ENCODE assay signal across 10 cellular contexts in genomic region chr3:195003006-195003892, GRCh38.
DNase-seq lines count a peak whose midpoint lies in the region; ATAC-seq and TF ChIP-seq lines count a peak whose summit lies in the region.
"Had no signal": no experiment of that assay in that cellular context is flagged by ENCODE, and none has a peak within 500 bp of the region (broad histone marks: within the 10 kb centered on the region; RNA-seq: fewer than 3 reads in every experiment).

No MANE protein-coding gene starts in this region.

- H3K9me3 ChIP-seq in esophagus (ENCODE audit: control insufficient read depth in 2 of 2, insufficient read depth in 1 of 2, low read depth in 1 of 2, low read length in 1 of 2) (no peaks in the 10 kb centered on the region), osteoblast (ENCODE audit: low read depth, low read length) (no peaks in the 10 kb centered on the region)
- H3K9me3 ChIP-seq in effector memory CD4-positive, alpha-beta T cell (ENCODE audit: control insufficient read depth, low read length): no peaks in the 10 kb centered on the region

- H3K4me3 Mint-ChIP-seq in activated T-cell treated with anti-CD3 and anti-CD28 coated beads, Interleukin-2, amount 50 U/mL, for 4 hours: no peak overlapping the region

- H3K27me3 ChIP-seq in esophagus (ENCODE audit: control insufficient read depth in 1 of 2, insufficient read depth in 2 of 2, low read length in 2 of 2): no peaks in the 10 kb centered on the region
- H3K27me3 ChIP-seq in osteoblast (ENCODE audit: insufficient read depth, low read length): peaks cover 45% of the 10 kb centered on the region
- no peaks in the 10 kb centered on the region for H3K27me3 ChIP-seq in effector memory CD4-positive, alpha-beta T cell (replicated peaks; ENCODE audit: control insufficient read depth, insufficient read depth, low read length, poor library complexity, severe bottlenecking)

- DNase-seq in D341Med (ENCODE audit: low spot score): peak; percentile 85
- DNase-seq in NCI-H82 (lab: John Stamatoyannopoulos, UW): peak; percentile 73
- DNase-seq in osteoblast (ENCODE audit: insufficient read length, low spot score, missing footprints): peak; percentile 84
- DNase-seq in NCI-H1048 (lab: John Stamatoyannopoulos, UW): no peak
- DNase-seq in effector memory CD4-positive, alpha-beta T cell: no peak
- DNase-seq in activated T-cell treated with anti-CD3 and anti-CD28 coated beads, Interleukin-2, amount 50 U/mL, for 4 hours: no peak

- no peaks in the 10 kb centered on the region for H3K36me3 Mint-ChIP-seq in activated T-cell treated with anti-CD3 and anti-CD28 coated beads, Interleukin-2, amount 50 U/mL, for 4 hours (ENCODE audit: insufficient read depth)

- 31 to 49% methylated on average over 13 of the region's 13 CpGs for WGBS in esophagus, 2 donors

- H3K36me3 ChIP-seq in esophagus (ENCODE audit: control insufficient read depth in 2 of 2, insufficient read depth in 2 of 2, low read length in 1 of 2) (no peaks in the 10 kb centered on the region), osteoblast (ENCODE audit: insufficient read depth, low read length) (no peaks in the 10 kb centered on the region)
- H3K36me3 ChIP-seq in effector memory CD4-positive, alpha-beta T cell (ENCODE audit: control insufficient read depth, insufficient read depth, low read length): no peaks in the 10 kb centered on the region

- H3K9me3 Mint-ChIP-seq in activated T-cell treated with anti-CD3 and anti-CD28 coated beads, Interleukin-2, amount 50 U/mL, for 4 hours: no peaks in the 10 kb centered on the region

- no peak overlapping the region for H2AFZ ChIP-seq in osteoblast (ENCODE audit: low read length)

- no peak overlapping the region for H3K4me3 ChIP-seq in esophagus (ENCODE audit: low read depth in 1 of 2, low read length in 2 of 2)
- H3K4me3 ChIP-seq in osteoblast (ENCODE audit: insufficient read depth, low read length): no peak overlapping the region
- no peak overlapping the region for H3K4me3 ChIP-seq in effector memory CD4-positive, alpha-beta T cell (ENCODE audit: insufficient read depth, low read depth, low read length, poor library complexity, severe bottlenecking)

- H3K4me2 ChIP-seq in osteoblast (ENCODE audit: insufficient read depth, low read length): peak overlapping the region; percentile 10
- H3K4me2 ChIP-seq: KMS-11 had no signal

- H3K79me2 ChIP-seq in osteoblast (ENCODE audit: insufficient read depth, low read length): no peaks in the 10 kb centered on the region

- no peak for TF ChIP-seq CTCF in osteoblast (IDR thresholded peaks at IDR 0.05; ENCODE audit: extremely low read depth, low read depth, low read length)

- peaks cover 2% of the 10 kb centered on the region for H3K4me1 Mint-ChIP-seq in activated T-cell treated with anti-CD3 and anti-CD28 coated beads, Interleukin-2, amount 50 U/mL, for 4 hours (ENCODE audit: low read depth)

- H4K20me1 ChIP-seq in osteoblast (ENCODE audit: insufficient read depth, low read length): no peaks in the 10 kb centered on the region

- H3K27ac ChIP-seq in esophagus (ENCODE audit: low read depth in 2 of 2, low read length in 1 of 2) (peak overlapping the region; percentile 60 to 92), osteoblast (ENCODE audit: low read depth, low read length) (no peak overlapping the region)
- H3K27ac ChIP-seq in effector memory CD4-positive, alpha-beta T cell (ENCODE audit: insufficient read depth, low read length, poor library complexity, severe bottlenecking): no peak overlapping the region
- H3K27ac ChIP-seq: KMS-11 had no signal

- no peak for ATAC-seq in activated T-cell treated with anti-CD3 and anti-CD28 coated beads, Interleukin-2, amount 50 U/mL, for 4 hours
- no peak for ATAC-seq in HG02798 (IDR thresholded peaks at IDR 0.05; ENCODE audit: poor library complexity, unreplicated experiment)
- ATAC-seq: left colon had no signal

- H3K27me3 Mint-ChIP-seq in activated T-cell treated with anti-CD3 and anti-CD28 coated beads, Interleukin-2, amount 50 U/mL, for 4 hours (ENCODE audit: low read depth): peaks cover 9% of the 10 kb centered on the region

- H3K4me1 ChIP-seq in esophagus (ENCODE audit: control insufficient read depth in 2 of 2, insufficient read depth in 2 of 2, low read length in 1 of 2) (peaks cover 0 to 23% of the 10 kb centered on the region in 2 donors), osteoblast (ENCODE audit: insufficient read depth, low read length) (no peaks in the 10 kb centered on the region)
- H3K4me1 ChIP-seq in effector memory CD4-positive, alpha-beta T cell (ENCODE audit: control insufficient read depth, insufficient read depth, low read length, poor library complexity, severe bottlenecking): no peaks in the 10 kb centered on the region

Comparison
In these comparisons a context has a peak if more than half of its experiments do, and no peak if none do; other contexts are left out.
1. DNase-seq: peak in D341Med (single experiment), NCI-H82 (single experiment) and osteoblast (single experiment); none in NCI-H1048 (single experiment), effector memory CD4-positive, alpha-beta T cell (0 of 3) and activated T-cell treated with anti-CD3 and anti-CD28 coated beads, Interleukin-2, amount 50 U/mL, for 4 hours (single experiment).
2. H3K27ac ChIP-seq: peak in esophagus (2 of 2); none in osteoblast (single experiment) and effector memory CD4-positive, alpha-beta T cell (single experiment).